In the genomic region with DNA sequence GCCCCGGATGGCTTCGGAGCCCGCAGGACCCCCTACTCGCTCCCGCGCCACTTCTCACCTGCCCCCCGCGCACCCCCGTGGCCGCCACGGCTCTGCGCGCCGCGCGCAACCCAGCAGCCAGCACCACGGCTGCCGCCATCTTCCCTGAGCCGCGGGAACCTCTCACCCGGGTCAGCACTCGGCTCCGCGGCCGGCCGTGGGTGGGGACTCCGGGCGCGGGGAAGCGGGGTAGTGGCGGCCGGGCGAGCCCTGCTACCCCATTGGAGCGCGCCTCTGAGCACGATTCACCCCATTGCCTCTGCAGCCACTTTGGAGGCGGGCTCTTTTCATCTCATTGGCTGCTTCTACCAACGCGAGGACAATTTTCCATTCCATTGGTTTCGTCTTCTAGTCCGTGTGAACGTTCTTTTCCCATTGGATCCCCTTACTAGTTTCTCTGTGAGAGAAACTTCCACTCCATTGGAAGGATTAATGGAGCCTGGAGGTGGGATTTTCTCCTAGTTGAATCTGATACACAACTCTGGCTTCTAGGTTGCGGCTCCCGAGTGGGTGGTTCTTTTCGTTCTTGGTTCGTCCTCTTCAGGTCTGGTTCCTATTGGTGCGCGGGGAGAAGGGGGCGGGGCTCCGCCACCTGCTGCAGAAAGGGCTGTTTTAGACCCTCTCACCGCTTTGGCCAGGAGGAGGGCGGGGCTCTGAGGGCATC, we compare ENCODE assay signal across 8 cellular contexts. TPM values are rescaled to one million over a fixed set of nuclear protein-coding genes. Genes with fewer than 3 reads are reported as not detected.
DNase-seq lines count a peak whose midpoint lies in the region; ATAC-seq and TF ChIP-seq lines count a peak whose summit lies in the region.

TSS of gene HINT2 (minus strand) at position 202 of the 703 bp plus-strand sequence. CDS start at position 139, 63 bp downstream.

- DNase-seq in HAP-1 (ENCODE audit: low spot score in 2 of 2): peak; percentile 99 to 100
- peak; percentile 99 for DNase-seq in MM.1S
- DNase-seq in SIG-M5 (lab: John Stamatoyannopoulos, UW): peak; percentile 89
- peak; percentile 81 for DNase-seq in activated gamma-delta T cell (lab: John Stamatoyannopoulos, UW)
- peak; percentile 99 for DNase-seq in fibroblast of the aortic adventitia (ENCODE audit: low read depth)
- DNase-seq in nephron progenitor cell: peak; percentile 96
- peak; percentile 96 to 98 for DNase-seq in stimulated activated naive CD8-positive, alpha-beta T cell treated with anti-CD3 and anti-CD28 coated beads, Interleukin-15, amount 100 ng/mL, for 72 hours

- H3K27ac Mint-ChIP-seq in nephron progenitor cell: peak within 1 kb of the TSS; percentile 98
- H3K27ac Mint-ChIP-seq in stimulated activated naive CD8-positive, alpha-beta T cell treated with anti-CD3 and anti-CD28 coated beads, Interleukin-15, amount 100 ng/mL, for 72 hours: peak within 1 kb of the TSS; percentile 96 to 98

- no peaks in the 10 kb centered on the region for H3K36me3 ChIP-seq in ES-I3 (ENCODE audit: insufficient read depth, low read length)
- H3K36me3 ChIP-seq in HAP-1 (replicated peaks): peaks cover under 1% of the 10 kb centered on the region
- no peaks in the 10 kb centered on the region for H3K36me3 ChIP-seq in MM.1S (replicated peaks; ENCODE audit: insufficient read depth, low read length)

- no peaks in the 10 kb centered on the region for H3K79me2 ChIP-seq in MM.1S (ENCODE audit: low read length)

- H3K9me3 ChIP-seq in ES-I3 (ENCODE audit: control insufficient read depth, insufficient read depth, low read length) (no peaks in the 10 kb centered on the region), HAP-1 (no peaks in the 10 kb centered on the region), MM.1S (replicated peaks; ENCODE audit: insufficient read depth, low read length) (no peaks in the 10 kb centered on the region)

- H3K4me3 Mint-ChIP-seq in nephron progenitor cell: peak within 1 kb of the TSS; percentile 88
- H3K4me3 Mint-ChIP-seq in stimulated activated naive CD8-positive, alpha-beta T cell treated with anti-CD3 and anti-CD28 coated beads, Interleukin-15, amount 100 ng/mL, for 72 hours: peak within 1 kb of the TSS; percentile 83 to 94

- peak within 1 kb of the TSS; percentile 90 for H3K27ac ChIP-seq in MM.1S (ENCODE audit: low read length)

- no peaks in the 10 kb centered on the region for H3K27me3 ChIP-seq in HAP-1 (ENCODE audit: low read depth)
- H3K27me3 ChIP-seq in MM.1S (replicated peaks; ENCODE audit: insufficient read depth, low read length): no peaks in the 10 kb centered on the region; the same call in 1 of the 2 replicates

- H3K9me2 ChIP-seq in MM.1S (replicated peaks; ENCODE audit: insufficient read depth, low read length): no peaks in the 10 kb centered on the region

- H3K4me3 ChIP-seq in HAP-1 (peak within 1 kb of the TSS; percentile 61), MM.1S (ENCODE audit: low read length) (peak within 1 kb of the TSS; percentile 90), fibroblast of the aortic adventitia (ENCODE audit: low read depth, low read length) (peak within 1 kb of the TSS; percentile 82)

- H3K4me2 ChIP-seq in MM.1S (ENCODE audit: low read depth, low read length): peak within 1 kb of the TSS; percentile 70

- peaks cover 41% of the 10 kb centered on the region for H3K4me1 Mint-ChIP-seq in nephron progenitor cell
- peaks cover 45% of the 10 kb centered on the region for H3K4me1 Mint-ChIP-seq in stimulated activated naive CD8-positive, alpha-beta T cell treated with anti-CD3 and anti-CD28 coated beads, Interleukin-15, amount 100 ng/mL, for 72 hours

- peaks cover 30% of the 10 kb centered on the region; the same call in 1 of the 2 replicates for H3F3A ChIP-seq in MM.1S (ENCODE audit: insufficient read depth, low read length)

- no peaks in the 10 kb centered on the region for H4K20me1 ChIP-seq in MM.1S (ENCODE audit: insufficient read depth, low read length)

- in situ Hi-C loops in HAP-1 (cut with MboI; ENCODE audit: low sequenced_read_pairs): no loop called here

- H3K36me3 Mint-ChIP-seq in nephron progenitor cell (ENCODE audit: low read depth): no peaks in the 10 kb centered on the region

- TF ChIP-seq CTCF in MM.1S (IDR thresholded peaks at IDR 0.05; ENCODE audit: low read length): no peak
- no peak for TF ChIP-seq CTCF in fibroblast of the aortic adventitia (IDR thresholded peaks at IDR 0.05; ENCODE audit: insufficient read depth, low read length)
- TF ChIP-seq CTCF in nephron progenitor cell (IDR thresholded peaks at IDR 0.05): no peak

- H3K4me1 ChIP-seq in ES-I3 (ENCODE audit: insufficient read depth, low read length): peaks cover 6% of the 10 kb centered on the region
- H3K4me1 ChIP-seq in HAP-1: peaks cover 15% of the 10 kb centered on the region
- H3K4me1 ChIP-seq in MM.1S (ENCODE audit: low read length): peaks cover 25% of the 10 kb centered on the region

- peak within 1 kb of the TSS; percentile 90 for H2AFZ ChIP-seq in MM.1S (ENCODE audit: low read length)

- ATAC-seq in stimulated activated naive CD8-positive, alpha-beta T cell treated with anti-CD3 and anti-CD28 coated beads, Interleukin-15, amount 100 ng/mL, for 72 hours: peak; percentile 86

- H3K9ac ChIP-seq in ES-I3 (ENCODE audit: low read depth, low read length) (peak within 1 kb of the TSS; percentile 77), MM.1S (ENCODE audit: low read length) (peak within 1 kb of the TSS; percentile 94)

- H3K27me3 Mint-ChIP-seq in nephron progenitor cell (ENCODE audit: low read depth, poor library complexity): peaks cover 11% of the 10 kb centered on the region
- no peaks in the 10 kb centered on the region for H3K27me3 Mint-ChIP-seq in stimulated activated naive CD8-positive, alpha-beta T cell treated with anti-CD3 and anti-CD28 coated beads, Interleukin-15, amount 100 ng/mL, for 72 hours

- peaks cover 3% of the 10 kb centered on the region for H3K9me3 Mint-ChIP-seq in nephron progenitor cell
- no peaks in the 10 kb centered on the region for H3K9me3 Mint-ChIP-seq in stimulated activated naive CD8-positive, alpha-beta T cell treated with anti-CD3 and anti-CD28 coated beads, Interleukin-15, amount 100 ng/mL, for 72 hours

RNA-seq across cellular contexts. Expression of gene HINT2, which starts in this region (rescaled TPM):
- total RNA-seq in fibroblast of the aortic adventitia (ENCODE audit: low replicate concordance): 24.9 and 32.6 TPM in 2 replicates

Comparison
In these comparisons a context has a peak if more than half of its experiments do, and no peak if none do; other contexts are left out.
1. Peak in every context shown above with its lines: DNase-seq, ATAC-seq, H3K4me3 ChIP-seq and H3K27ac ChIP-seq.